18 cellular contexts compared by ENCODE assay signal in genomic region chr6:130600880-130601341, GRCh38.
A peak's percentile ranks its signal among the peaks of the same experiment; 100 is the strongest.
DNase-seq lines count a peak whose midpoint lies in the region; FAIRE-seq and TF ChIP-seq lines count a peak whose summit lies in the region.
"Had no signal": no experiment of that assay in that cellular context is flagged by ENCODE, and none has a peak within 500 bp of the region (broad histone marks: within the 10 kb centered on the region; RNA-seq: fewer than 3 reads in every experiment).

No MANE protein-coding gene starts in this region.

- POLR2A ChIA-PET in CD8-positive, alpha-beta memory T cell (lab: Charles Lee), result no interaction called here

- H3K9me3 Mint-ChIP-seq in CD8-positive, alpha-beta memory T cell, result no peaks in the 10 kb centered on the region
- H3K9me3 Mint-ChIP-seq: central memory CD8-positive, alpha-beta T cell; H9 had no signal

- no peaks in the 10 kb centered on the region for H3K36me3 ChIP-seq in CD8-positive, alpha-beta memory T cell (ENCODE audit: insufficient read depth, low read length)
- H3K36me3 ChIP-seq: BE2C, esophagus muscularis mucosa had no signal

- H3K4me1 Mint-ChIP-seq in CD8-positive, alpha-beta memory T cell, result peaks cover 11 to 18% (median 12%) of the 10 kb centered on the region in 3 donors

- no peaks in the 10 kb centered on the region for H3K27me3 ChIP-seq in CD8-positive, alpha-beta memory T cell (ENCODE audit: insufficient read depth, low read length, poor library complexity, severe bottlenecking)
- H3K27me3 ChIP-seq: BE2C, esophagus muscularis mucosa had no signal

- DNase-seq in AG08395 (ENCODE audit: low spot score) (peak; percentile 65), HTR-8/SVneo (ENCODE audit: insufficient read length, low spot score) (peak; percentile 41), astrocyte of the cerebellum (ENCODE audit: low read depth) (peak; percentile 53), iris pigment epithelial cell (ENCODE audit: low read depth) (peak; percentile 74), midbrain (lab: John Stamatoyannopoulos, UW) (no peak), NCI-H2029 treated with DMSO at 0.1 percent for 48 hours (lab: John Stamatoyannopoulos, UW) (no peak)
- no peak for DNase-seq in CD8-positive, alpha-beta memory T cell
- no peak for DNase-seq in activated CD8-positive, alpha-beta memory T cell treated with anti-CD3 and anti-CD28 coated beads, Interleukin-2, amount 50 U/mL, for 48 hours
- DNase-seq: activated CD4-positive, alpha-beta T cell treated with anti-CD3 and anti-CD28 coated beads, Interleukin-2, amount 50 U/mL, for 4 hours; BE2C; H9; NCI-H1105 treated with DMSO at 0.1 percent for 48 hours; psoas muscle; stimulated activated CD4-positive, alpha-beta T cell treated with anti-CD3 and anti-CD28 coated beads, Interleukin-4, amount 100 ng/mL, for 4 hours; stimulated activated naive CD4-positive, alpha-beta T cell had no signal

- peaks cover 0 to 2% of the 10 kb centered on the region in 2 donors for H3K27me3 Mint-ChIP-seq in CD8-positive, alpha-beta memory T cell
- H3K27me3 Mint-ChIP-seq: central memory CD8-positive, alpha-beta T cell had no signal

- no peaks in the 10 kb centered on the region for H3K9me3 ChIP-seq in CD8-positive, alpha-beta memory T cell (ENCODE audit: low read length)
- H3K9me3 ChIP-seq: BE2C, esophagus muscularis mucosa, psoas muscle had no signal

- TF ChIP-seq CTCF in astrocyte of the cerebellum (IDR thresholded peaks at IDR 0.05; ENCODE audit: low read depth, low read length, missing control alignments), result no peak

- peak; percentile 36 for FAIRE-seq in HTR-8/SVneo (lab: Jason Lieb, UNC)

- CTCF ChIA-PET in CD8-positive, alpha-beta memory T cell (lab: Charles Lee), result no interaction called here

- H3K4me1 ChIP-seq in CD8-positive, alpha-beta memory T cell (ENCODE audit: insufficient read depth, low read length), result peaks cover 6% of the 10 kb centered on the region
- H3K4me1 ChIP-seq: BE2C, esophagus muscularis mucosa, psoas muscle had no signal

- in situ Hi-C loops in astrocyte of the cerebellum (cut with HindIII; ENCODE audit: low sequenced_read_pairs), result no loop called here

- no peak overlapping the region for H3K4me3 ChIP-seq in astrocyte of the cerebellum (ENCODE audit: low read depth, low read length)
- no peak overlapping the region for H3K4me3 ChIP-seq in CD8-positive, alpha-beta memory T cell (ENCODE audit: low read length)
- H3K4me3 ChIP-seq: esophagus muscularis mucosa, psoas muscle had no signal

- H3K27ac Mint-ChIP-seq in CD8-positive, alpha-beta memory T cell, result no peak overlapping the region

- peaks cover 0 to 3% (median 0%) of the 10 kb centered on the region in 3 donors for H3K36me3 Mint-ChIP-seq in CD8-positive, alpha-beta memory T cell

- H3K27ac ChIP-seq in CD8-positive, alpha-beta memory T cell (ENCODE audit: low read depth, low read length), result no peak overlapping the region
- H3K27ac ChIP-seq: esophagus muscularis mucosa, psoas muscle, RWPE1 had no signal

- H3K4me3 Mint-ChIP-seq in CD8-positive, alpha-beta memory T cell, result no peak overlapping the region
- H3K4me3 Mint-ChIP-seq: central memory CD8-positive, alpha-beta T cell; H9 had no signal

Comparison
In these comparisons a context has a peak if more than half of its experiments do, and no peak if none do; other contexts are left out.
1. DNase-seq: peak in AG08395 (single experiment), HTR-8/SVneo (single experiment), astrocyte of the cerebellum (single experiment) and iris pigment epithelial cell (single experiment); none in midbrain (single experiment), CD8-positive, alpha-beta memory T cell (0 of 5), NCI-H2029 treated with DMSO at 0.1 percent for 48 hours (single experiment) and activated CD8-positive, alpha-beta memory T cell treated with anti-CD3 and anti-CD28 coated beads, Interleukin-2, amount 50 U/mL, for 48 hours (single experiment).